Comparison of ENCODE assay signal across 31 cellular contexts in the genomic region with DNA sequence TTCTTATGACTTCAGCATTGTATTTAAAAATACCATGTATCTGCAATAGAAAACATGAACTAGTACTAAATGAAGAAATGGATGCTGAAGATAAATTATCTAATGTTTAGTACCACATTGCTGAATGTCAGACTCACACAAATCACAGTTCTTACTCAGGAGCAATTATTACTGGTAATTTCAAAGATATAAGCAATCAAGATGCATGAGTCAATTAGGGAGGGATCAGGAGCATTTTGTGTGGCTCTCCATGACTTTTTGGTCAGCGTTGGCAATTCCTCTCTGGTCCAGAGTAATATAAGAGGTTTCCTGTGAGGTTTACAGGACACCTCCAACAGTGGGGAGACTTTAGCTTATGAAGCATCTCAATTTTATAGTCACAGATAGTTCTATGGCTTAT.
"Had no signal": no experiment of that assay in that cellular context is flagged by ENCODE, and none has a peak within 500 bp of the region (broad histone marks: within the 10 kb centered on the region; RNA-seq: fewer than 3 reads in every experiment).

No MANE protein-coding gene starts in this region.

- DNase-seq: naive thymus-derived CD4-positive, alpha-beta T cell; natural killer cell; occipital lobe; ovary; posterior cingulate gyrus; psoas muscle; right lobe of liver; sigmoid colon; small intestine; spleen; stimulated activated CD4-positive, alpha-beta T cell treated with anti-CD3 and anti-CD28 coated beads, Interleukin-12 subunit alpha, Interleukin-12 subunit beta, amount 100 ng/mL, for 4 hours; stimulated activated CD4-positive, alpha-beta T cell treated with anti-CD3 and anti-CD28 coated beads, Interleukin-1b, Interleukin-23, amount 100 ng/mL, for 48 hours; stimulated activated CD4-positive, alpha-beta T cell treated with anti-CD3 and anti-CD28 coated beads, Interleukin-4, amount 100 ng/mL, for 1 hour; stimulated activated CD4-positive, alpha-beta T cell treated with anti-CD3 and anti-CD28 coated beads, Interleukin-4, amount 100 ng/mL, for 4 hours; stimulated activated CD8-positive, alpha-beta memory T cell treated with anti-CD3 and anti-CD28 coated beads, Interleukin-4, amount 100 ng/mL, for 48 hours; stimulated activated naive CD4-positive, alpha-beta T cell; stimulated activated naive CD8-positive, alpha-beta T cell treated with anti-CD3 and anti-CD28 coated beads, Interleukin-15, amount 100 ng/mL, for 72 hours; stimulated activated naive CD8-positive, alpha-beta T cell treated with anti-CD3 and anti-CD28 coated beads, Interleukin-15, Interleukin-2, amounts not matched to agents 100 U/mL and 50 U/mL, for 24 hours; substantia nigra; testis; tibial artery; transverse colon; upper lobe of right lung; uterus had no signal

- H3K4me1 ChIP-seq: parathyroid adenoma, psoas muscle, right lobe of liver, sigmoid colon, spleen, suprapubic skin, testis, tibial artery, transverse colon, upper lobe of right lung, uterus had no signal

- H3K9me3 Mint-ChIP-seq: neural progenitor cell had no signal

- H3K27me3 Mint-ChIP-seq: naive thymus-derived CD4-positive, alpha-beta T cell; progenitor cell of endocrine pancreas; stimulated activated memory B cell treated with anti-CD40 and anti-IgM and Interleukin-4, amounts not matched to agents 10 μg/mL and 1 μg/mL and 100 μg/mL, for 72 hours; stimulated activated naive CD8-positive, alpha-beta T cell treated with anti-CD3 and anti-CD28 coated beads, Interleukin-15, amount 100 ng/mL, for 72 hours had no signal

- H3K27ac ChIP-seq: neural progenitor cell, ovary, parathyroid adenoma, psoas muscle, right lobe of liver, sigmoid colon, spleen, suprapubic skin, testis, tibial artery, transverse colon, upper lobe of right lung, uterus had no signal

- H3K27me3 ChIP-seq: neural progenitor cell, ovary, right lobe of liver, sigmoid colon, spleen, suprapubic skin, testis, tibial artery, transverse colon, upper lobe of right lung, uterus had no signal

- H3K4me3 ChIP-seq: neural progenitor cell, ovary, psoas muscle, right lobe of liver, sigmoid colon, spleen, suprapubic skin, testis, tibial artery, transverse colon, upper lobe of right lung, uterus had no signal

- H3K9me3 ChIP-seq: ovary, psoas muscle, right lobe of liver, sigmoid colon, suprapubic skin, testis, tibial artery, transverse colon, upper lobe of right lung, uterus had no signal

- H3K9ac ChIP-seq: neural progenitor cell, parathyroid adenoma had no signal

- H3K4me1 Mint-ChIP-seq: naive thymus-derived CD4-positive, alpha-beta T cell; natural killer cell; neural progenitor cell; stimulated activated memory B cell treated with anti-CD40 and anti-IgM and Interleukin-4, amounts not matched to agents 10 μg/mL and 1 μg/mL and 100 μg/mL, for 72 hours; stimulated activated naive CD8-positive, alpha-beta T cell treated with anti-CD3 and anti-CD28 coated beads, Interleukin-15, amount 100 ng/mL, for 72 hours had no signal

- H3K4me3 Mint-ChIP-seq: naive thymus-derived CD4-positive, alpha-beta T cell; natural killer cell; nephron; neural progenitor cell; stimulated activated memory B cell treated with anti-CD40 and anti-IgM and Interleukin-4, amounts not matched to agents 10 μg/mL and 1 μg/mL and 100 μg/mL, for 72 hours; stimulated activated naive CD8-positive, alpha-beta T cell treated with anti-CD3 and anti-CD28 coated beads, Interleukin-15, amount 100 ng/mL, for 72 hours had no signal

- H3K4me2 ChIP-seq: neural progenitor cell had no signal

- H3K27ac Mint-ChIP-seq: naive thymus-derived CD4-positive, alpha-beta T cell; natural killer cell; nephron; neural progenitor cell; stimulated activated memory B cell treated with anti-CD40 and anti-IgM and Interleukin-4, amounts not matched to agents 10 μg/mL and 1 μg/mL and 100 μg/mL, for 72 hours; stimulated activated naive CD8-positive, alpha-beta T cell treated with anti-CD3 and anti-CD28 coated beads, Interleukin-15, amount 100 ng/mL, for 72 hours had no signal

- H3K36me3 Mint-ChIP-seq: naive thymus-derived CD4-positive, alpha-beta T cell; neural progenitor cell; stimulated activated memory B cell treated with anti-CD40 and anti-IgM and Interleukin-4, amounts not matched to agents 10 μg/mL and 1 μg/mL and 100 μg/mL, for 72 hours had no signal

- H3K79me2 ChIP-seq: parathyroid adenoma had no signal

- ATAC-seq: naive thymus-derived CD4-positive, alpha-beta T cell; natural killer cell; psoas muscle; right cardiac atrium; right lobe of liver; stimulated activated memory B cell treated with anti-CD40 and anti-IgM and Interleukin-4, amounts not matched to agents 10 μg/mL and 1 μg/mL and 100 μg/mL, for 72 hours; stimulated activated naive CD8-positive, alpha-beta T cell treated with anti-CD3 and anti-CD28 coated beads, Interleukin-15, amount 100 ng/mL, for 72 hours; stimulated activated naive CD8-positive, alpha-beta T cell treated with anti-CD3 and anti-CD28 coated beads, Interleukin-15, Interleukin-2, amounts not matched to agents 100 U/mL and 50 U/mL, for 24 hours; upper lobe of right lung had no signal

- H3K36me3 ChIP-seq: neural progenitor cell, ovary, right lobe of liver, sigmoid colon, spleen, suprapubic skin, tibial artery, transverse colon, upper lobe of right lung, uterus had no signal

- H2AFZ ChIP-seq: neural progenitor cell, parathyroid adenoma had no signal
